ENCODE assay signal across 8 cellular contexts in genomic region chr6:110180228-110181008, GRCh38. TPM values are rescaled to one million over a fixed set of nuclear protein-coding genes. Genes with fewer than 3 reads are reported as not detected.
DNase-seq lines count a peak whose midpoint lies in the region; ATAC-seq and TF ChIP-seq lines count a peak whose summit lies in the region.

Gene CDC40 (plus strand): TSS chr6:110180427. CDS start chr6:110180445, 18 bp downstream.

- DNase-seq in A172 (ENCODE audit: low spot score) (no peak), foreskin fibroblast (no peak), osteocyte (ENCODE audit: extremely low spot score, unreplicated experiment) (peak; percentile 84), type B pancreatic cell (ENCODE audit: extremely low spot score, unreplicated experiment) (peak; percentile 74)
- DNase-seq in activated T-cell treated with anti-CD3 and anti-CD28 coated beads, Interleukin-2, amount 50 U/mL, for 72 hours = peak; percentile 62 to 68

- H3K9me3 ChIP-seq in OCI-LY1 (ENCODE audit: low read length) = no peaks in the 10 kb centered on the region

- no peak within 1 kb of the TSS for H3K27ac Mint-ChIP-seq in activated T-cell treated with anti-CD3 and anti-CD28 coated beads, Interleukin-2, amount 50 U/mL, for 72 hours
- H3K27ac Mint-ChIP-seq in osteocyte (ENCODE audit: unreplicated experiment) (peak within 1 kb of the TSS; percentile 72), type B pancreatic cell (no peak within 1 kb of the TSS)

- no peaks in the 10 kb centered on the region for H3K9me2 ChIP-seq in OCI-LY1 (ENCODE audit: low read depth, low read length)

- no peaks in the 10 kb centered on the region for H3K27me3 ChIP-seq in OCI-LY1 (ENCODE audit: insufficient read depth, low read length)

- peak within 1 kb of the TSS; percentile 74 for H3K4me2 ChIP-seq in OCI-LY1 (ENCODE audit: low read length)

- H2AFZ ChIP-seq in OCI-LY1 (ENCODE audit: low read length) = peak within 1 kb of the TSS; percentile 76

- H3K79me2 ChIP-seq in OCI-LY1 (ENCODE audit: insufficient read depth, low read length) = peaks cover 49% of the 10 kb centered on the region

- H3K4me3 Mint-ChIP-seq in activated T-cell treated with anti-CD3 and anti-CD28 coated beads, Interleukin-2, amount 50 U/mL, for 72 hours = no peak within 1 kb of the TSS
- H3K4me3 Mint-ChIP-seq in osteocyte (ENCODE audit: unreplicated experiment) = no peak within 1 kb of the TSS
- no peak within 1 kb of the TSS for H3K4me3 Mint-ChIP-seq in type B pancreatic cell

- H3K36me3 ChIP-seq in OCI-LY1 (ENCODE audit: insufficient read depth, low read length) = peaks cover 17% of the 10 kb centered on the region

- H3K27me3 Mint-ChIP-seq in activated T-cell treated with anti-CD3 and anti-CD28 coated beads, Interleukin-2, amount 50 U/mL, for 72 hours (ENCODE audit: low read depth) = peaks cover 7% of the 10 kb centered on the region
- H3K27me3 Mint-ChIP-seq in osteocyte (ENCODE audit: unreplicated experiment) (no peaks in the 10 kb centered on the region), type B pancreatic cell (no peaks in the 10 kb centered on the region)

- peak within 1 kb of the TSS; percentile 87 for H3K9ac ChIP-seq in OCI-LY1 (ENCODE audit: low read length)

- peak; percentile 30 for ATAC-seq in HG03060 (IDR thresholded peaks at IDR 0.05; ENCODE audit: low read depth, unreplicated experiment)
- ATAC-seq in activated T-cell treated with anti-CD3 and anti-CD28 coated beads, Interleukin-2, amount 50 U/mL, for 72 hours (replicated peaks in 1 of 2) = peak; percentile 59 to 62

- H3K4me1 ChIP-seq in OCI-LY1 (ENCODE audit: insufficient read depth, low read length, severe bottlenecking) = peaks cover 34% of the 10 kb centered on the region

- H3K27ac ChIP-seq in OCI-LY1 (ENCODE audit: low read depth, low read length, poor library complexity, severe bottlenecking) = peak within 1 kb of the TSS; percentile 48

- H3K4me1 Mint-ChIP-seq in activated T-cell treated with anti-CD3 and anti-CD28 coated beads, Interleukin-2, amount 50 U/mL, for 72 hours (ENCODE audit: low read depth) = peaks cover 10% of the 10 kb centered on the region
- H3K4me1 Mint-ChIP-seq in osteocyte (ENCODE audit: unreplicated experiment) = peaks cover 9% of the 10 kb centered on the region
- peaks cover 8% of the 10 kb centered on the region for H3K4me1 Mint-ChIP-seq in type B pancreatic cell (ENCODE audit: unreplicated experiment)

- TF ChIP-seq POLR2A in GM18526 (IDR thresholded peaks at IDR 0.05; ENCODE audit: extremely low read depth, insufficient read length) = peak; percentile 76

- peaks cover 0 to 3% of the 10 kb centered on the region in 2 donors for H3K36me3 Mint-ChIP-seq in activated T-cell treated with anti-CD3 and anti-CD28 coated beads, Interleukin-2, amount 50 U/mL, for 72 hours (ENCODE audit: insufficient read depth in 2 of 2)
- H3K36me3 Mint-ChIP-seq in osteocyte (ENCODE audit: unreplicated experiment) (no peaks in the 10 kb centered on the region), type B pancreatic cell (peaks cover 4% of the 10 kb centered on the region)

- TF ChIP-seq CTCF in OCI-LY1 (IDR thresholded peaks at IDR 0.05; ENCODE audit: low read length) (no peak), foreskin fibroblast (IDR thresholded peaks at IDR 0.05; ENCODE audit: low read depth, low read length) (no peak), osteocyte (IDR thresholded peaks at IDR 0.05) (no peak), type B pancreatic cell (conservative IDR thresholded peaks at IDR 0.05) (no peak)

- H4K20me1 ChIP-seq in OCI-LY1 (ENCODE audit: insufficient read depth, low read length) = no peaks in the 10 kb centered on the region

- H3F3A ChIP-seq in OCI-LY1 (ENCODE audit: insufficient read depth, low read length) = no peaks in the 10 kb centered on the region

- no peaks in the 10 kb centered on the region for H3K9me3 Mint-ChIP-seq in activated T-cell treated with anti-CD3 and anti-CD28 coated beads, Interleukin-2, amount 50 U/mL, for 72 hours
- H3K9me3 Mint-ChIP-seq in osteocyte (ENCODE audit: unreplicated experiment) = no peaks in the 10 kb centered on the region
- no peaks in the 10 kb centered on the region for H3K9me3 Mint-ChIP-seq in type B pancreatic cell

- peak within 1 kb of the TSS; percentile 89 for H3K4me3 ChIP-seq in OCI-LY1 (ENCODE audit: low read depth, low read length, poor library complexity, severe bottlenecking)
- peak within 1 kb of the TSS; percentile 95 to 97 for H3K4me3 ChIP-seq in foreskin fibroblast (ENCODE audit: low read depth in 1 of 2, low read length in 2 of 2)

RNA-seq across cellular contexts. Expression of gene CDC40, which starts in this region (rescaled TPM):
- 18.5 and 19.3 TPM in 2 replicates for total RNA-seq in A172 (2014; rRNA removed; shearing (Covaris generic))
- 10 to 100 TPM; 26.6 to 38.3 TPM for total RNA-seq in activated T-cell treated with anti-CD3 and anti-CD28 coated beads, Interleukin-2, amount 50 U/mL, for 72 hours
- total RNA-seq in osteocyte (16.7 and 23.9 TPM in 2 replicates), type B pancreatic cell (ENCODE audit: low replicate concordance) (18.6 and 42.8 TPM in 2 replicates)

Comparison
In these comparisons a context has a peak if more than half of its experiments do, and no peak if none do; other contexts are left out.
1. DNase-seq: peak in activated T-cell treated with anti-CD3 and anti-CD28 coated beads, Interleukin-2, amount 50 U/mL, for 72 hours (2 of 2), osteocyte (single experiment) and type B pancreatic cell (single experiment); none in A172 (single experiment) and foreskin fibroblast (0 of 2).